11 cellular contexts compared by ENCODE assay signal in genomic region chr6:165663283-165663735, GRCh38. TPM values are rescaled to one million over a fixed set of nuclear protein-coding genes. Genes with fewer than 3 reads are reported as not detected.
DNase-seq lines count a peak whose midpoint lies in the region; ATAC-seq and TF ChIP-seq lines count a peak whose summit lies in the region.
"Had no signal": no experiment of that assay in that cellular context is flagged by ENCODE, and none has a peak within 500 bp of the region (broad histone marks: within the 10 kb centered on the region; RNA-seq: fewer than 3 reads in every experiment).

No MANE protein-coding gene starts in this region.

- H3K4me3 Mint-ChIP-seq in T-cell, result peak overlapping the region in 1 of 3 donors; percentile 37
- H3K4me3 Mint-ChIP-seq: T-helper 1 cell treated with Interleukin-12 subunit alpha and Interleukin-12 subunit beta and Interleukin-4 antibody, amounts not matched to agents 30 μg/mL and 1 μg/mL, for 36 hours had no signal

- TF ChIP-seq POLR2A in stomach (IDR thresholded peaks at IDR 0.05), result no peak

- peaks cover 29 to 49% (median 40%) of the 10 kb centered on the region in 4 donors for H3K4me1 ChIP-seq in stomach

- ATAC-seq in GM18868 (IDR thresholded peaks at IDR 0.05; ENCODE audit: unreplicated experiment), result no peak
- no peak for ATAC-seq in GM18861 (IDR thresholded peaks at IDR 0.05; ENCODE audit: unreplicated experiment)
- no peak for ATAC-seq in T-cell (replicated peaks in 1 of 4)

- H3K9me3 ChIP-seq in stomach, result no peaks in the 10 kb centered on the region

- H3K27me3 Mint-ChIP-seq in T-cell, result peaks cover 39 to 47% of the 10 kb centered on the region in 2 donors

- H3K27me3 ChIP-seq in stomach, result peaks cover 26 to 92% (median 58%) of the 10 kb centered on the region in 3 donors

- H3K36me3 Mint-ChIP-seq in T-cell, result no peaks in the 10 kb centered on the region

- intact Hi-C loops in stomach (cut with DNase I; ENCODE audit: low total_unique reads), result no loop called here

- no peaks in the 10 kb centered on the region for H3K36me3 ChIP-seq in stomach

- peak overlapping the region; percentile 57 to 82 (median 66) for H3K4me3 ChIP-seq in stomach

- peaks cover 0 to 12% (median 10%) of the 10 kb centered on the region in 3 donors for H3K4me1 Mint-ChIP-seq in T-cell

- no peak for TF ChIP-seq CTCF in stomach (IDR thresholded peaks at IDR 0.05)

- no peak overlapping the region for H3K27ac Mint-ChIP-seq in T-cell
- H3K27ac Mint-ChIP-seq: T-helper 1 cell treated with Interleukin-12 subunit alpha and Interleukin-12 subunit beta and Interleukin-4 antibody, amounts not matched to agents 30 μg/mL and 1 μg/mL, for 36 hours had no signal

- peak overlapping the region; percentile 15 to 81 (median 61) for H3K27ac ChIP-seq in stomach
- H3K27ac ChIP-seq: 22Rv1 had no signal

- 0 to 3% (median 0%) methylated on average over 16 to 36 of the region's 36 CpGs for WGBS in stomach, 5 donors

- no peaks in the 10 kb centered on the region for H3K9me3 Mint-ChIP-seq in T-cell
- H3K9me3 Mint-ChIP-seq: T-helper 1 cell treated with Interleukin-12 subunit alpha and Interleukin-12 subunit beta and Interleukin-4 antibody, amounts not matched to agents 30 μg/mL and 1 μg/mL, for 36 hours had no signal

- CTCF ChIA-PET in T-cell (lab: Charles Lee), result no interaction called here

- DNase-seq in DMS 273 (lab: John Stamatoyannopoulos, UW; ENCODE audit: unreplicated experiment), result peak; percentile 45
- DNase-seq in DMS 273 treated with DMSO at 0.1 percent for 48 hours (lab: John Stamatoyannopoulos, UW), result no peak
- peak; percentile 46 for DNase-seq in brain pericyte (ENCODE audit: low read depth, low spot score)
- peak; percentile 16 for DNase-seq in inferior parietal cortex (ENCODE audit: extremely low spot score)
- no peak for DNase-seq in stomach
- DNase-seq in T-cell, result no peak

- no peak for TF ChIP-seq EP300 in stomach (IDR thresholded peaks at IDR 0.05)

- POLR2A ChIA-PET in T-cell (lab: Charles Lee), result no interaction called here

RNA-seq across cellular contexts. Expression of gene PDE10A, which starts 0.3 kb away (rescaled TPM):
- total RNA-seq in stomach, result 10 to 100 TPM in 2 of 5 donors, 1 to 10 TPM in 2, not detected in 1; 3.5 to 58.2 (median 13.9) TPM
- polyA plus RNA-seq in stomach, result 1 to 10 TPM in 2 of 3 donors, under 1 TPM in 1; 0.78 to 4.6 (median 2.7) TPM
- under 1 TPM in 1 of 5 donors, not detected in 4; 0.12 TPM for total RNA-seq in T-cell
- polyA plus RNA-seq: keratinocyte had no signal

Comparison
In these comparisons a context has a peak if more than half of its experiments do, and no peak if none do; other contexts are left out.
1. DNase-seq: peak in DMS 273 (single experiment), brain pericyte (single experiment) and inferior parietal cortex (single experiment); none in DMS 273 treated with DMSO at 0.1 percent for 48 hours (single experiment), stomach (single experiment) and T-cell (0 of 34).